Comparison of ENCODE assay signal across 9 cellular contexts in the genomic region with DNA sequence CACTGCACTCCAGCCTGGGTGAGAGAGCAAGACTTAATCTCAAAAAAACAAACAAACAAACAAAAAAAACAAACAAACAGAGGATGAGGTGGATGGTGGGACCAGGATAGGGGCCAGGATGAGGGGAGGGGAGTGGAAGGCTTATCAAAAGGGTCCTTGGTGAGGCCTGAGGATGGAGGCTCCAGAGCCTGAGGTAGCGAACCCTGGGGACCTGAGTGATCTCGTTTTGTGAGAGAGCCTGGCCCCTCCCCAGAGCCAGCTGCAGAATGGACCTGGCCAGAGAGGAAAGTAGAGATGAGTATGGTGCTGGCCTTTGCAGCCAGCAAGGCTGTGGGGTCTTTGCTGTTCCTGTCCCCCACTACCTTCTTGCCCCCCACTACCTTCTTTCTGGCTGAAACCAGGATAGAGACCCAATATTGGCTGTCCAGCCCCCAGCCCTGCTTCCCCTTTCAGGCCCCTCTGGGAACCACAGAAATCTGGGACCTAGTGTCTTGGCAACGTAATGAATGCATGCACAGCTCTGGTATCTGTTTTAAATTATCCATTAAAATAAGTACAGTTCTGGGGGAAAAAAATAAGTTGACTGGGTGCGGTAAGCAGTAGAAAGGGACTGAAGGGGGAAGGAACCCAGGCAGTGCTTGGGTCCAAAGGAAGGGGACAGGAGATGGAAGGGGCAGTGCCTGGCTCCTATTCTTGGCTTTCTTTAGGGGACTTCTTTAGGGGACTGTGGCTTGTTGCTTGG. TPM values are rescaled to one million over a fixed set of nuclear protein-coding genes. Genes with fewer than 3 reads are reported as not detected.
DNase-seq lines count a peak whose midpoint lies in the region; ATAC-seq, FAIRE-seq and TF ChIP-seq lines count a peak whose summit lies in the region.
"Had no signal": no experiment of that assay in that cellular context is flagged by ENCODE, and none has a peak within 500 bp of the region (broad histone marks: within the 10 kb centered on the region; RNA-seq: fewer than 3 reads in every experiment).

No MANE protein-coding gene starts in this region.

- H3K27ac ChIP-seq in K562 (ENCODE audit: extremely low read depth, low read depth, low read length) (peak overlapping the region; percentile 92; the same call in 2 of the 3 replicates), lower lobe of right lung (peak overlapping the region; percentile 99), suprapubic skin (peak overlapping the region; percentile 100)

- DNase-seq in activated CD4-positive, alpha-beta T cell treated with anti-CD3 and anti-CD28 coated beads for 36 hours, result no peak
- no peak for DNase-seq in activated CD4-positive, alpha-beta T cell treated with anti-CD3 and anti-CD28 coated beads, Interleukin-2, amount 50 U/mL, for 48 hours
- DNase-seq in K562 (ENCODE audit: extremely low read depth in 1 of 4, low spot score in 3 of 4) (no peak), lower lobe of right lung (no peak), suprapubic skin (ENCODE audit: low spot score in 2 of 2) (no peak), urothelium cell line (ENCODE audit: low spot score) (no peak), NCI-H1417 (lab: John Stamatoyannopoulos, UW) (no peak)
- DNase-seq in stimulated activated CD4-positive, alpha-beta T cell treated with anti-CD3 and anti-CD28 coated beads, Interleukin-4, amount 100 ng/mL, for 24 hours, result no peak

- H2AFZ ChIP-seq in K562 (ENCODE audit: low read depth, low read length), result peak overlapping the region; percentile 96; the same call in 1 of the 2 replicates

- in situ Hi-C loops in K562 (cut with MboI), result no loop called here

- H3K9me3 ChIP-seq in K562 (replicated peaks; ENCODE audit: control insufficient read depth, insufficient read depth, low read depth, low read length) (no peaks in the 10 kb centered on the region), lower lobe of right lung (no peaks in the 10 kb centered on the region), suprapubic skin (no peaks in the 10 kb centered on the region)

- intact Hi-C loops in activated CD4-positive, alpha-beta T cell treated with anti-CD3 and anti-CD28 coated beads for 36 hours (cut with DNase I, micrococcal nuclease), result loop anchor here (1.0 to 2.0 kb wide), 6 partner anchors 7 to 392 kb away; a partner anchor contains a TSS
- intact Hi-C loops in K562 (cut with micrococcal nuclease), result loop anchor here (1.0 to 5.0 kb wide), 2 partner anchors 10 to 394 kb away; no protein-coding TSS in a partner anchor
- intact Hi-C loops in lower lobe of right lung (cut with DNase I), result no loop called here

- TF ChIP-seq RAD21 in K562 (CRISPR knock-in tag; conservative IDR thresholded peaks at IDR 0.05 in 1 of 2, IDR thresholded peaks at IDR 0.05 in 1 of 2), result no peak

- no peaks in the 10 kb centered on the region for H3K9me1 ChIP-seq in K562 (ENCODE audit: control insufficient read depth, insufficient read depth, low read length)

- ATAC-seq in activated CD4-positive, alpha-beta T cell treated with anti-CD3 and anti-CD28 coated beads for 36 hours, result no peak
- ATAC-seq in K562, result no peak
- ATAC-seq in lower lobe of right lung, result no peak

- TF ChIP-seq CTCF in K562 (IDR thresholded peaks at IDR 0.05 in 2 of 3, conservative IDR thresholded peaks at IDR 0.05 in 1 of 3; ENCODE audit: insufficient read depth in 2 of 3, low read depth in 1 of 3, low read length in 3 of 3) (no peak), lower lobe of right lung (IDR thresholded peaks at IDR 0.05) (no peak), suprapubic skin (IDR thresholded peaks at IDR 0.05) (no peak)

- H3K4me1 Mint-ChIP-seq in activated CD4-positive, alpha-beta T cell treated with anti-CD3 and anti-CD28 coated beads for 36 hours, result peaks cover 26% of the 10 kb centered on the region

- FAIRE-seq in K562 (lab: Jason Lieb, UNC) (no peak), urothelium cell line (lab: Jason Lieb, UNC) (no peak)

- peaks cover 5% of the 10 kb centered on the region for H4K20me1 ChIP-seq in K562 (replicated peaks; ENCODE audit: control insufficient read depth, insufficient read depth, low read length)

- H3K27me3 Mint-ChIP-seq in activated CD4-positive, alpha-beta T cell treated with anti-CD3 and anti-CD28 coated beads for 36 hours, result peaks cover 18% of the 10 kb centered on the region

- H3K4me2 ChIP-seq in K562 (ENCODE audit: insufficient read depth, low read length), result peak overlapping the region; percentile 98; the same call in 1 of the 2 replicates

- H3K27ac Mint-ChIP-seq in activated CD4-positive, alpha-beta T cell treated with anti-CD3 and anti-CD28 coated beads for 36 hours, result peak overlapping the region; percentile 82

- no peak for TF ChIP-seq EP300 in K562 (IDR thresholded peaks at IDR 0.05; ENCODE audit: low read length)
- no peak for TF ChIP-seq EP300 in suprapubic skin (IDR thresholded peaks at IDR 0.05)

- POLR2A ChIA-PET in activated CD4-positive, alpha-beta T cell treated with anti-CD3 and anti-CD28 coated beads for 36 hours (lab: Charles Lee), result interaction anchor here (0.7 to 5.1 kb wide), 5 partner anchors 10 to 979 kb away, joined by 3 to 25 read pairs (median 4); no protein-coding TSS in a partner anchor
- POLR2A ChIA-PET in K562 (lab: Yijun Ruan, JAX), result interaction anchor here (0.6 to 8.5 kb wide), 8 partner anchors 9 to 176 kb away, joined by 3 to 164 read pairs (median 10); a partner anchor contains a TSS

- 51% methylated on average over 4 of the region's 4 CpGs for WGBS in K562 (ENCODE audit: insufficient coverage, low coverage, missing lambda C conversion rate)
- 33% methylated on average over 4 of the region's 4 CpGs for WGBS in suprapubic skin

- BruUV-seq in K562 (replicated peaks; lab: Mats Ljungman, UMichigan), result no TSS peak

- peak overlapping the region; percentile 67 to 83; a peak in 2 of 4 replicates for H3K9ac ChIP-seq in K562 (ENCODE audit: insufficient read depth in 1 of 2, low read depth in 2 of 2, low read length in 2 of 2)

- no peaks in the 10 kb centered on the region for H3K9me3 Mint-ChIP-seq in activated CD4-positive, alpha-beta T cell treated with anti-CD3 and anti-CD28 coated beads for 36 hours (ENCODE audit: low read depth)

- H3K36me3 Mint-ChIP-seq in activated CD4-positive, alpha-beta T cell treated with anti-CD3 and anti-CD28 coated beads for 36 hours (ENCODE audit: low read depth), result peaks cover 11% of the 10 kb centered on the region

- CTCF ChIA-PET in activated CD4-positive, alpha-beta T cell treated with anti-CD3 and anti-CD28 coated beads for 36 hours (lab: Charles Lee), result interaction anchor here (0.7 to 29.1 kb wide), 4 partner anchors 9 to 37 kb away, joined by 3 to 929 read pairs (median 26); a partner anchor contains a TSS
- CTCF ChIA-PET in K562 (lab: Yijun Ruan, JAX; ENCODE audit: low intra/inter-chr PET ratio), result no interaction called here

- no peak for TF ChIP-seq POLR2A in K562 (conservative IDR thresholded peaks at IDR 0.05)
- TF ChIP-seq POLR2A in suprapubic skin (IDR thresholded peaks at IDR 0.05), result no peak

- H3K36me3 ChIP-seq in K562 (ENCODE audit: control insufficient read depth, insufficient read depth, low read length) (peaks cover 5% of the 10 kb centered on the region; the same call in 2 of the 3 replicates), lower lobe of right lung (no peaks in the 10 kb centered on the region), suprapubic skin (no peaks in the 10 kb centered on the region)

- H3K4me3 Mint-ChIP-seq in activated CD4-positive, alpha-beta T cell treated with anti-CD3 and anti-CD28 coated beads for 36 hours, result peak overlapping the region; percentile 93

- H3K4me1 ChIP-seq in K562 (replicated peaks in 1 of 2; ENCODE audit: control insufficient read depth in 2 of 2, insufficient read depth in 2 of 2, low read length in 2 of 2) (peaks cover 19 to 35% of the 10 kb centered on the region in 2 experiments), lower lobe of right lung (peaks cover 28% of the 10 kb centered on the region), suprapubic skin (peaks cover 52% of the 10 kb centered on the region)

- H3K79me2 ChIP-seq in K562 (ENCODE audit: control insufficient read depth, insufficient read depth, low read length), result peaks cover 40% of the 10 kb centered on the region

- no peak overlapping the region; the same call in 1 of the 2 replicates for H3K4me3 ChIP-seq in K562
- no peak overlapping the region for H3K4me3 ChIP-seq in lower lobe of right lung
- peak overlapping the region; percentile 100 for H3K4me3 ChIP-seq in suprapubic skin

- no peaks in the 10 kb centered on the region for H3K27me3 ChIP-seq in K562 (ENCODE audit: control insufficient read depth in 2 of 2, insufficient read depth in 2 of 2, low read length in 2 of 2)
- H3K27me3 ChIP-seq in lower lobe of right lung (ENCODE audit: low read depth), result no peaks in the 10 kb centered on the region
- H3K27me3 ChIP-seq in suprapubic skin, result no peaks in the 10 kb centered on the region

RNA-seq across cellular contexts. Expression of a gene that starts 1.1 kb away (rescaled TPM):
- 100 to 1,000 TPM; 184 to 218 TPM for total RNA-seq in activated CD4-positive, alpha-beta T cell treated with anti-CD3 and anti-CD28 coated beads for 36 hours
- 84.8 and 209 TPM in 2 replicates for total RNA-seq in K562 (2011; cell fraction: chromatin; rRNA removed; ENCODE audit: low replicate concordance)
- total RNA-seq in K562 (2011; cell fraction: nucleolus; rRNA removed), result 154 and 172 TPM in 2 replicates
- total RNA-seq in K562 (2011; cell fraction: nucleoplasm; rRNA removed), result 95.4 and 117 TPM in 2 replicates
- total RNA-seq in K562 (2014; rRNA removed) (250 and 267 TPM in 2 replicates), K562 (2014; rRNA removed; fragmentation: Illumina TruSeq; extraction: Trizol) (41.3 and 44.0 TPM in 2 replicates), K562 (2015; rRNA removed; fragmentation: Illumina TruSeq; extraction: Trizol) (89.1 and 97.7 TPM in 2 replicates), K562 (2021) (347 and 354 TPM in 2 replicates), lower lobe of right lung (235 TPM), suprapubic skin (100 to 1,000 TPM; 574 to 977 (median 714) TPM)
- polyA plus RNA-seq in K562 (2011; rRNA removed) (88.2 and 129 TPM in 2 replicates), K562 (2014; fragmentation: Illumina TruSeq; extraction: Trizol) (77.1 and 104 TPM in 2 replicates), K562 (2014; fragmentation: Nextera tagmentation; extraction: Ambion mirVana) (1 to 10 TPM in 1 of 2 experiments, under 1 TPM in 1; 1.00 to 4.5 TPM), K562 (2014; rRNA removed) (123 and 166 TPM in 2 replicates)
- 116 and 274 TPM in 2 replicates for polyA plus RNA-seq in K562 (2011; cell fraction: cytosol; rRNA removed)
- 154 and 164 TPM in 2 replicates for polyA plus RNA-seq in K562 (2011; cell fraction: nucleus; rRNA removed)
- 193 TPM in 2 replicates for polyA plus RNA-seq in K562 (2012)
- polyA minus RNA-seq in K562 (2011; rRNA and poly(A)+ RNA removed), result 104 and 109 TPM in 2 replicates
- polyA minus RNA-seq in K562 (2011; cell fraction: cytosol; rRNA and poly(A)+ RNA removed), result 151 and 176 TPM in 2 replicates
- 47.4 and 69.6 TPM in 2 replicates for polyA minus RNA-seq in K562 (2011; cell fraction: nucleus; rRNA and poly(A)+ RNA removed)

RNA-seq across cellular contexts. Expression of a gene that starts 31.2 kb away (rescaled TPM):
- total RNA-seq in activated CD4-positive, alpha-beta T cell treated with anti-CD3 and anti-CD28 coated beads for 36 hours, result under 1 TPM; 0.48 to 0.79 TPM
- total RNA-seq in K562 (2011; cell fraction: chromatin; rRNA removed; ENCODE audit: low replicate concordance), result 4.5 and 10.4 TPM in 2 replicates
- 5.4 and 5.8 TPM in 2 replicates for total RNA-seq in K562 (2011; cell fraction: nucleolus; rRNA removed)
- total RNA-seq in K562 (2011; cell fraction: nucleoplasm; rRNA removed), result 5.7 and 7.9 TPM in 2 replicates
- total RNA-seq in K562 (2014; rRNA removed), result 7.3 and 8.0 TPM in 2 replicates
- 4.2 and 4.4 TPM in 2 replicates for total RNA-seq in K562 (2014; rRNA removed; fragmentation: Illumina TruSeq; extraction: Trizol)
- total RNA-seq in K562 (2015; rRNA removed; fragmentation: Illumina TruSeq; extraction: Trizol), result 4.7 and 5.1 TPM in 2 replicates
- total RNA-seq in K562 (2021), result 13.7 and 14.5 TPM in 2 replicates
- 5.2 and 9.0 TPM in 2 replicates for polyA plus RNA-seq in K562 (2011; rRNA removed)
- 11.1 and 12.3 TPM in 2 replicates for polyA plus RNA-seq in K562 (2011; cell fraction: cytosol; rRNA removed)
- polyA plus RNA-seq in K562 (2011; cell fraction: nucleus; rRNA removed), result 14.4 and 17.6 TPM in 2 replicates
- polyA plus RNA-seq in K562 (2012), result 3.8 and 8.5 TPM in 2 replicates
- 9.2 and 10.1 TPM in 2 replicates for polyA plus RNA-seq in K562 (2014; fragmentation: Illumina TruSeq; extraction: Trizol)
- polyA plus RNA-seq in K562 (2014; fragmentation: Nextera tagmentation; extraction: Ambion mirVana), result under 1 TPM; 0.36 to 0.37 TPM
- 8.7 and 11.0 TPM in 2 replicates for polyA plus RNA-seq in K562 (2014; rRNA removed)
- polyA minus RNA-seq in K562 (2011; rRNA and poly(A)+ RNA removed), result 5.8 and 6.9 TPM in 2 replicates
- 10.8 and 15.0 TPM in 2 replicates for polyA minus RNA-seq in K562 (2011; cell fraction: cytosol; rRNA and poly(A)+ RNA removed)
- 2.6 and 5.0 TPM in 2 replicates for polyA minus RNA-seq in K562 (2011; cell fraction: nucleus; rRNA and poly(A)+ RNA removed)
- total RNA-seq in lower lobe of right lung, result 0.74 TPM
- total RNA-seq in suprapubic skin, result 1 to 10 TPM in 2 of 4 donors, under 1 TPM in 2; 0.42 to 2.7 (median 1.0) TPM

RNA-seq across cellular contexts. Expression of a gene that starts 40.0 kb away (rescaled TPM):
- 10 to 100 TPM; 53.3 to 64.5 TPM for total RNA-seq in activated CD4-positive, alpha-beta T cell treated with anti-CD3 and anti-CD28 coated beads for 36 hours
- total RNA-seq in K562 (2011; cell fraction: chromatin; rRNA removed; ENCODE audit: low replicate concordance), result 2.6 and 4.3 TPM in 2 replicates
- total RNA-seq in K562 (2011; cell fraction: nucleolus; rRNA removed), result 3.5 and 4.1 TPM in 2 replicates
- 3.1 and 4.4 TPM in 2 replicates for total RNA-seq in K562 (2011; cell fraction: nucleoplasm; rRNA removed)
- 0.45 and 0.49 TPM in 2 replicates for total RNA-seq in K562 (2014; rRNA removed)
- total RNA-seq in K562 (2014; rRNA removed; fragmentation: Illumina TruSeq; extraction: Trizol), result 0.38 and 0.40 TPM in 2 replicates
- 0.40 and 0.72 TPM in 2 replicates for total RNA-seq in K562 (2015; rRNA removed; fragmentation: Illumina TruSeq; extraction: Trizol)
- 1.4 and 1.9 TPM in 2 replicates for total RNA-seq in K562 (2021)
- 1.7 and 3.2 TPM in 2 replicates for polyA plus RNA-seq in K562 (2011; rRNA removed)
- 2.0 and 2.8 TPM in 2 replicates for polyA plus RNA-seq in K562 (2011; cell fraction: cytosol; rRNA removed)
- 15.5 and 18.8 TPM in 2 replicates for polyA plus RNA-seq in K562 (2011; cell fraction: nucleus; rRNA removed)
- polyA plus RNA-seq in K562 (2012), result 0.77 and 2.6 TPM in 2 replicates
- polyA plus RNA-seq in K562 (2014; fragmentation: Illumina TruSeq; extraction: Trizol), result 0.79 and 1.1 TPM in 2 replicates
- polyA plus RNA-seq in K562 (2014; fragmentation: Nextera tagmentation; extraction: Ambion mirVana), result under 1 TPM; 0.04 to 0.06 TPM
- 1.0 and 1.5 TPM in 2 replicates for polyA plus RNA-seq in K562 (2014; rRNA removed)
- polyA minus RNA-seq in K562 (2011; rRNA and poly(A)+ RNA removed), result 0.53 and 0.96 TPM in 2 replicates
- 1.7 and 2.1 TPM in 2 replicates for polyA minus RNA-seq in K562 (2011; cell fraction: cytosol; rRNA and poly(A)+ RNA removed)
- polyA minus RNA-seq in K562 (2011; cell fraction: nucleus; rRNA and poly(A)+ RNA removed), result 1.3 and 2.0 TPM in 2 replicates
- total RNA-seq in lower lobe of right lung, result 28.9 TPM
- 10 to 100 TPM; 43.8 to 61.2 (median 50.2) TPM for total RNA-seq in suprapubic skin

RNA-seq across cellular contexts. Expression of a gene that starts 52.5 kb away (rescaled TPM):
- total RNA-seq in activated CD4-positive, alpha-beta T cell treated with anti-CD3 and anti-CD28 coated beads for 36 hours, result under 1 TPM; 0.46 to 0.77 TPM
- not detected in 2 replicates for total RNA-seq in K562 (2011; cell fraction: chromatin; rRNA removed; ENCODE audit: low replicate concordance)
- total RNA-seq in K562 (2011; cell fraction: nucleolus; rRNA removed), result not detected in 2 replicates
- total RNA-seq in K562 (2011; cell fraction: nucleoplasm; rRNA removed), result not detected in 2 replicates
- total RNA-seq in K562 (2014; rRNA removed) (not detected in 2 replicates), K562 (2014; rRNA removed; fragmentation: Illumina TruSeq; extraction: Trizol) (not detected in 2 replicates), K562 (2015; rRNA removed; fragmentation: Illumina TruSeq; extraction: Trizol) (not detected in 2 replicates), K562 (2021) (0.27 and 0.49 TPM in 2 replicates), lower lobe of right lung (58.0 TPM), suprapubic skin (100 to 1,000 TPM; 150 to 284 (median 205) TPM)
- polyA plus RNA-seq in K562 (2011; rRNA removed) (0.10 and 0.68 TPM in 2 replicates), K562 (2014; fragmentation: Illumina TruSeq; extraction: Trizol) (not detected in 2 replicates), K562 (2014; fragmentation: Nextera tagmentation; extraction: Ambion mirVana) (under 1 TPM in 1 of 2 experiments, not detected in 1; 0.13 TPM), K562 (2014; rRNA removed) (0.45 TPM in 1 of 2 replicates, not detected in the other)
- polyA plus RNA-seq in K562 (2011; cell fraction: cytosol; rRNA removed), result 0.30 and 0.37 TPM in 2 replicates
- polyA plus RNA-seq in K562 (2011; cell fraction: nucleus; rRNA removed), result 0.24 TPM in 1 of 2 replicates, not detected in the other
- 0.18 and 0.36 TPM in 2 replicates for polyA plus RNA-seq in K562 (2012)
- polyA minus RNA-seq in K562 (2011; rRNA and poly(A)+ RNA removed), result 0.75 TPM in 1 of 2 replicates, not detected in the other
- polyA minus RNA-seq in K562 (2011; cell fraction: cytosol; rRNA and poly(A)+ RNA removed), result not detected in 2 replicates
- polyA minus RNA-seq in K562 (2011; cell fraction: nucleus; rRNA and poly(A)+ RNA removed), result not detected in 2 replicates
- total RNA-seq: OCI-LY7 had no signal

RNA-seq across cellular contexts. Expression of a gene that starts 58.9 kb away (rescaled TPM):
- total RNA-seq in activated CD4-positive, alpha-beta T cell treated with anti-CD3 and anti-CD28 coated beads for 36 hours, result 10 to 100 TPM; 26.1 to 50.3 TPM
- 9.0 and 18.3 TPM in 2 replicates for total RNA-seq in K562 (2011; cell fraction: chromatin; rRNA removed; ENCODE audit: low replicate concordance)
- 19.3 and 22.5 TPM in 2 replicates for total RNA-seq in K562 (2011; cell fraction: nucleolus; rRNA removed)
- total RNA-seq in K562 (2011; cell fraction: nucleoplasm; rRNA removed), result 16.0 and 16.2 TPM in 2 replicates
- 92.7 and 98.7 TPM in 2 replicates for total RNA-seq in K562 (2014; rRNA removed)
- total RNA-seq in K562 (2014; rRNA removed; fragmentation: Illumina TruSeq; extraction: Trizol), result 28.6 and 43.2 TPM in 2 replicates
- 69.3 and 74.6 TPM in 2 replicates for total RNA-seq in K562 (2015; rRNA removed; fragmentation: Illumina TruSeq; extraction: Trizol)
- total RNA-seq in K562 (2021), result 59.2 and 66.6 TPM in 2 replicates
- polyA plus RNA-seq in K562 (2011; rRNA removed), result 39.0 and 62.8 TPM in 2 replicates
- 100 and 125 TPM in 2 replicates for polyA plus RNA-seq in K562 (2011; cell fraction: cytosol; rRNA removed)
- polyA plus RNA-seq in K562 (2011; cell fraction: nucleus; rRNA removed), result 37.5 and 38.3 TPM in 2 replicates
- 84.9 and 94.8 TPM in 2 replicates for polyA plus RNA-seq in K562 (2012)
- polyA plus RNA-seq in K562 (2014; fragmentation: Illumina TruSeq; extraction: Trizol), result 64.0 and 81.6 TPM in 2 replicates
- 100 to 1,000 TPM; 157 to 161 TPM for polyA plus RNA-seq in K562 (2014; fragmentation: Nextera tagmentation; extraction: Ambion mirVana)
- polyA plus RNA-seq in K562 (2014; rRNA removed), result 88.8 and 91.0 TPM in 2 replicates
- polyA minus RNA-seq in K562 (2011; rRNA and poly(A)+ RNA removed), result 19.4 and 21.7 TPM in 2 replicates
- polyA minus RNA-seq in K562 (2011; cell fraction: cytosol; rRNA and poly(A)+ RNA removed), result 15.4 and 23.8 TPM in 2 replicates
- 9.3 and 18.7 TPM in 2 replicates for polyA minus RNA-seq in K562 (2011; cell fraction: nucleus; rRNA and poly(A)+ RNA removed)
- 66.5 TPM for total RNA-seq in lower lobe of right lung
- 10 to 100 TPM; 27.3 to 66.6 (median 57.7) TPM for total RNA-seq in suprapubic skin
